In genomic region chr21:24424786-24425185, GRCh38 we compare ENCODE assay signal across 26 cellular contexts.
"Had no signal": no experiment of that assay in that cellular context is flagged by ENCODE, and none has a peak within 500 bp of the region (broad histone marks: within the 10 kb centered on the region; RNA-seq: fewer than 3 reads in every experiment).

No MANE protein-coding gene starts in this region.

- H3K36me3 ChIP-seq: brain microvascular endothelial cell, cardiac muscle cell, Peyer's patch, WERI-Rb-1 had no signal

- H3K4me3 Mint-ChIP-seq: activated CD4-positive, alpha-beta memory T cell treated with anti-CD3 and anti-CD28 coated beads, Interleukin-2, amount 10 ng/mL, durations not matched to agents 7 days and 5 days; activated CD4-positive, alpha-beta T cell treated with anti-CD3 and anti-CD28 coated beads for 36 hours; activated naive CD4-positive, alpha-beta T cell treated with anti-CD3 and anti-CD28 coated beads, Interleukin-2, amount 10 ng/mL, durations not matched to agents 7 days and 5 days; activated naive CD8-positive, alpha-beta T cell treated with anti-CD3 and anti-CD28 coated beads for 36 hours; activated T-cell treated with anti-CD3 and anti-CD28 coated beads, Interleukin-2, amount 50 U/mL, for 72 hours had no signal

- DNase-seq: activated CD4-positive, alpha-beta memory T cell treated with anti-CD3 and anti-CD28 coated beads, Interleukin-2, amount 10 ng/mL, durations not matched to agents 7 days and 5 days; activated CD4-positive, alpha-beta T cell treated with anti-CD3 and anti-CD28 coated beads for 36 hours; activated CD4-positive, alpha-beta T cell treated with anti-CD3 and anti-CD28 coated beads, Interleukin-2, amount 50 U/mL, for 1 hour; activated CD8-positive, alpha-beta memory T cell treated with anti-CD3 and anti-CD28 coated beads, Interleukin-2, amount 50 U/mL, for 4 hours; activated gamma-delta T cell treated with Interleukin-2 at 50 U/mL for 16 hours; activated naive CD4-positive, alpha-beta T cell treated with anti-CD3 and anti-CD28 coated beads, Interleukin-2, amount 10 ng/mL, durations not matched to agents 7 days and 5 days; activated naive CD8-positive, alpha-beta T cell treated with anti-CD3 and anti-CD28 coated beads for 36 hours; activated T-cell treated with anti-CD3 and anti-CD28 coated beads, Interleukin-2, amount 50 U/mL, for 72 hours; brain microvascular endothelial cell; Karpas-422; MM.1S; NCI-H1092 treated with DMSO at 0.1 percent for 48 hours; NCI-H1417 treated with DMSO at 0.1 percent for 48 hours; NCI-H1694 treated with DMSO at 0.1 percent for 48 hours; NCI-H2029 treated with DMSO at 0.1 percent for 48 hours; NCI-H345; NCI-H510A treated with DMSO at 0.1 percent for 48 hours; NCI-H69; Peyer's patch; SHP77 treated with DMSO at 0.1 percent for 48 hours; T-helper 1 cell; WERI-Rb-1 had no signal

- H3K4me3 ChIP-seq: cardiac muscle cell, K562, Peyer's patch, SK-N-MC had no signal

- H3K27ac ChIP-seq: brain microvascular endothelial cell, cardiac muscle cell, Peyer's patch, SK-N-MC, WERI-Rb-1 had no signal

- H3K27ac Mint-ChIP-seq: activated CD4-positive, alpha-beta memory T cell treated with anti-CD3 and anti-CD28 coated beads, Interleukin-2, amount 10 ng/mL, durations not matched to agents 7 days and 5 days; activated CD4-positive, alpha-beta T cell treated with anti-CD3 and anti-CD28 coated beads for 36 hours; activated naive CD4-positive, alpha-beta T cell treated with anti-CD3 and anti-CD28 coated beads, Interleukin-2, amount 10 ng/mL, durations not matched to agents 7 days and 5 days; activated naive CD8-positive, alpha-beta T cell treated with anti-CD3 and anti-CD28 coated beads for 36 hours; activated T-cell treated with anti-CD3 and anti-CD28 coated beads, Interleukin-2, amount 50 U/mL, for 72 hours; activated T-helper 2 cell treated with anti-CD3 and anti-CD28 coated beads, Interferon-gamma antibody, Interleukin-2, Interleukin-4, amounts not matched to agents 10 μg/mL and 5 μg/mL and 100 μg/mL, durations not matched to agents 14 hours and 24 hours and 36 hours had no signal

- H3K27me3 Mint-ChIP-seq: activated CD4-positive, alpha-beta memory T cell treated with anti-CD3 and anti-CD28 coated beads, Interleukin-2, amount 10 ng/mL, durations not matched to agents 7 days and 5 days; activated naive CD4-positive, alpha-beta T cell treated with anti-CD3 and anti-CD28 coated beads, Interleukin-2, amount 10 ng/mL, durations not matched to agents 7 days and 5 days had no signal

- ATAC-seq: activated CD4-positive, alpha-beta T cell treated with anti-CD3 and anti-CD28 coated beads for 36 hours; activated T-cell treated with anti-CD3 and anti-CD28 coated beads, Interleukin-2, amount 50 U/mL, for 72 hours; K562 had no signal

- H3K4me1 ChIP-seq: Peyer's patch had no signal
